Comparison of ENCODE assay signal across 7 cellular contexts in genomic region chr1:72283204-72284083, GRCh38. TPM values are rescaled to one million over a fixed set of nuclear protein-coding genes. Genes with fewer than 3 reads are reported as not detected.
DNase-seq lines count a peak whose midpoint lies in the region; ATAC-seq, FAIRE-seq and TF ChIP-seq lines count a peak whose summit lies in the region.

No MANE protein-coding gene starts in this region.

- H3K36me3 Mint-ChIP-seq in activated T-cell treated with anti-CD3 and anti-CD28 coated beads, Interleukin-2, amount 50 U/mL, for 72 hours (ENCODE audit: insufficient read depth in 2 of 2), result peaks cover 0 to 2% of the 10 kb centered on the region in 2 donors
- H3K36me3 Mint-ChIP-seq in naive thymus-derived CD4-positive, alpha-beta T cell, result peaks cover 0 to 2% (median 0%) of the 10 kb centered on the region in 5 donors

- no peaks in the 10 kb centered on the region for H3K27me3 ChIP-seq in naive thymus-derived CD4-positive, alpha-beta T cell (ENCODE audit: control insufficient read depth in 2 of 2, insufficient read depth in 2 of 2, low read length in 2 of 2)

- H3K4me1 Mint-ChIP-seq in activated T-cell treated with anti-CD3 and anti-CD28 coated beads, Interleukin-2, amount 50 U/mL, for 72 hours (ENCODE audit: low read depth), result peaks cover 1% of the 10 kb centered on the region
- peaks cover 12 to 29% (median 18%) of the 10 kb centered on the region in 7 donors for H3K4me1 Mint-ChIP-seq in naive thymus-derived CD4-positive, alpha-beta T cell

- TF ChIP-seq CTCF in foreskin fibroblast (IDR thresholded peaks at IDR 0.05; ENCODE audit: low read depth, low read length), result no peak

- peak; percentile 88 for DNase-seq in NCI-H446 treated with DMSO at 0.1 percent for 48 hours (lab: John Stamatoyannopoulos, UW)
- DNase-seq in activated T-cell treated with anti-CD3 and anti-CD28 coated beads, Interleukin-2, amount 50 U/mL, for 72 hours, result peak; percentile 31 to 32
- DNase-seq in foreskin fibroblast, result peak; percentile 84 to 94
- peak; percentile 8 to 34 (median 21) for DNase-seq in naive thymus-derived CD4-positive, alpha-beta T cell
- DNase-seq in urothelium cell line (ENCODE audit: low spot score), result peak; percentile 37

- no peaks in the 10 kb centered on the region for H3K9me3 ChIP-seq in naive thymus-derived CD4-positive, alpha-beta T cell (ENCODE audit: control insufficient read depth in 2 of 3, low read length in 3 of 3)

- H3K36me3 ChIP-seq in naive thymus-derived CD4-positive, alpha-beta T cell (ENCODE audit: control insufficient read depth in 2 of 3, insufficient read depth in 3 of 3, low read length in 3 of 3), result no peaks in the 10 kb centered on the region

- no peaks in the 10 kb centered on the region for H3K9me3 Mint-ChIP-seq in activated T-cell treated with anti-CD3 and anti-CD28 coated beads, Interleukin-2, amount 50 U/mL, for 72 hours
- H3K9me3 Mint-ChIP-seq in naive thymus-derived CD4-positive, alpha-beta T cell, result peaks cover 0 to 2% (median 0%) of the 10 kb centered on the region in 11 donors

- FAIRE-seq in urothelium cell line (lab: Jason Lieb, UNC), result peak; percentile 74

- H3K27me3 Mint-ChIP-seq in activated T-cell treated with anti-CD3 and anti-CD28 coated beads, Interleukin-2, amount 50 U/mL, for 72 hours (ENCODE audit: low read depth), result peaks cover 24% of the 10 kb centered on the region
- H3K27me3 Mint-ChIP-seq in naive thymus-derived CD4-positive, alpha-beta T cell, result peaks cover 0 to 35% (median 11%) of the 10 kb centered on the region in 5 donors

- CTCF ChIA-PET in naive thymus-derived CD4-positive, alpha-beta T cell (lab: Charles Lee), result interaction anchor here (0.5 kb wide), 1 partner anchor 1871 kb away, joined by 3 read pairs; no protein-coding TSS in a partner anchor

- ATAC-seq in GM18498 (IDR thresholded peaks at IDR 0.05; ENCODE audit: unreplicated experiment) (peak; percentile 11), HG03066 (IDR thresholded peaks at IDR 0.05; ENCODE audit: low read depth, unreplicated experiment) (peak; percentile 7)
- ATAC-seq in activated T-cell treated with anti-CD3 and anti-CD28 coated beads, Interleukin-2, amount 50 U/mL, for 72 hours (replicated peaks in 1 of 2), result peak; percentile 17 to 38
- peak; percentile 53 for ATAC-seq in naive thymus-derived CD4-positive, alpha-beta T cell

- peak overlapping the region; percentile 53 for H3K27ac ChIP-seq in naive thymus-derived CD4-positive, alpha-beta T cell (ENCODE audit: low read depth, low read length)

- H3K27ac Mint-ChIP-seq in activated T-cell treated with anti-CD3 and anti-CD28 coated beads, Interleukin-2, amount 50 U/mL, for 72 hours, result no peak overlapping the region
- no peak overlapping the region for H3K27ac Mint-ChIP-seq in naive thymus-derived CD4-positive, alpha-beta T cell

- POLR2A ChIA-PET in naive thymus-derived CD4-positive, alpha-beta T cell (lab: Charles Lee), result no interaction called here

- peaks cover 0 to 3% of the 10 kb centered on the region in 2 donors for H3K4me1 ChIP-seq in naive thymus-derived CD4-positive, alpha-beta T cell (ENCODE audit: control insufficient read depth in 2 of 2, insufficient read depth in 2 of 2, low read length in 2 of 2)

- H3K4me3 Mint-ChIP-seq in activated T-cell treated with anti-CD3 and anti-CD28 coated beads, Interleukin-2, amount 50 U/mL, for 72 hours, result no peak overlapping the region
- no peak overlapping the region for H3K4me3 Mint-ChIP-seq in naive thymus-derived CD4-positive, alpha-beta T cell

- intact Hi-C loops in naive thymus-derived CD4-positive, alpha-beta T cell (cut with micrococcal nuclease), result loop anchor here (2.0 to 5.0 kb wide), 3 partner anchors 17 to 1915 kb away; partner anchors contain the start of genes FPGT (in 1 of the 2), LRRIQ3 (in 1 of the 2) and PTGER3 (in 1 of the 2)

- peak overlapping the region; percentile 85 to 93 for H3K4me3 ChIP-seq in foreskin fibroblast (ENCODE audit: low read depth in 1 of 2, low read length in 2 of 2)
- peak overlapping the region; percentile 71 for H3K4me3 ChIP-seq in naive thymus-derived CD4-positive, alpha-beta T cell (ENCODE audit: low read length)

RNA-seq across cellular contexts. Expression of gene NEGR1, which starts 1.1 kb away (rescaled TPM):
- total RNA-seq in activated T-cell treated with anti-CD3 and anti-CD28 coated beads, Interleukin-2, amount 50 U/mL, for 72 hours, result under 1 TPM in 1 of 2 donors, not detected in 1; 0.24 TPM
- 1 to 10 TPM in 1 of 5 experiments, under 1 TPM in 1, not detected in 3; 0.08 to 1.2 TPM for total RNA-seq in naive thymus-derived CD4-positive, alpha-beta T cell
- polyA plus RNA-seq in naive thymus-derived CD4-positive, alpha-beta T cell, result not detected

Comparison
In these comparisons a context has a peak if more than half of its experiments do, and no peak if none do; other contexts are left out.
1. Peak in every context shown above with its lines: DNase-seq, ATAC-seq, H3K4me3 ChIP-seq and H3K27ac ChIP-seq.
2. DNase-seq: peak in every context shown above with its lines; median percentile 89 in foreskin fibroblast; 88 in NCI-H446 treated with DMSO at 0.1 percent for 48 hours; 37 in urothelium cell line; 32 in activated T-cell treated with anti-CD3 and anti-CD28 coated beads, Interleukin-2, amount 50 U/mL, for 72 hours; 21 in naive thymus-derived CD4-positive, alpha-beta T cell.